ENCODE assay signal across 20 cellular contexts in genomic region chr17:5816491-5816890, GRCh38.
"Had no signal": no experiment of that assay in that cellular context is flagged by ENCODE, and none has a peak within 500 bp of the region (broad histone marks: within the 10 kb centered on the region; RNA-seq: fewer than 3 reads in every experiment).

No MANE protein-coding gene starts in this region.

- H3K27ac ChIP-seq: brain microvascular endothelial cell, left ventricle myocardium inferior, spleen, testis, transverse colon had no signal

- H3K27me3 ChIP-seq: brain microvascular endothelial cell, testis had no signal

- H3K36me3 ChIP-seq: brain microvascular endothelial cell, left ventricle myocardium inferior, spleen, transverse colon had no signal

- H3K4me1 ChIP-seq: left ventricle myocardium inferior, spleen, testis, transverse colon had no signal

- DNase-seq: activated CD4-positive, alpha-beta memory T cell treated with anti-CD3 and anti-CD28 coated beads, Interleukin-2, amount 10 ng/mL, durations not matched to agents 7 days and 5 days; activated CD4-positive, alpha-beta T cell treated with anti-CD3 and anti-CD28 coated beads for 1 hour; activated CD4-positive, alpha-beta T cell treated with anti-CD3 and anti-CD28 coated beads, Interleukin-2, amount 10 ng/mL, durations not matched to agents 7 days and 5 days; activated gamma-delta T cell treated with Interleukin-2 at 50 U/mL for 16 hours; activated naive CD4-positive, alpha-beta T cell treated with anti-CD3 and anti-CD28 coated beads, Interleukin-2, amount 50 U/mL, for 16 hours; activated T-cell treated with anti-CD3 and anti-CD28 coated beads, Interleukin-2, amount 50 U/mL, for 4 hours; amniotic stem cell; brain microvascular endothelial cell; foreskin fibroblast; left ventricle myocardium inferior; midbrain; naive thymus-derived CD4-positive, alpha-beta T cell; right cardiac atrium; spleen; stimulated activated naive CD4-positive, alpha-beta T cell; T-helper 2 cell; testis; transverse colon had no signal

- H3K4me3 ChIP-seq: left ventricle myocardium inferior, spleen, testis, transverse colon had no signal

- H3K9me3 ChIP-seq: testis, transverse colon had no signal

- ATAC-seq: activated T-cell treated with anti-CD3 and anti-CD28 coated beads, Interleukin-2, amount 50 U/mL, for 4 hours; activated T-helper 17 cell treated with anti-CD3 and anti-CD28 coated beads, Interleukin-2, amount 50 U/mL, for 72 hours; esophagus mucosa; naive thymus-derived CD4-positive, alpha-beta T cell; right cardiac atrium had no signal
